ENCODE assay signal across 2 cellular contexts in the genomic region with DNA sequence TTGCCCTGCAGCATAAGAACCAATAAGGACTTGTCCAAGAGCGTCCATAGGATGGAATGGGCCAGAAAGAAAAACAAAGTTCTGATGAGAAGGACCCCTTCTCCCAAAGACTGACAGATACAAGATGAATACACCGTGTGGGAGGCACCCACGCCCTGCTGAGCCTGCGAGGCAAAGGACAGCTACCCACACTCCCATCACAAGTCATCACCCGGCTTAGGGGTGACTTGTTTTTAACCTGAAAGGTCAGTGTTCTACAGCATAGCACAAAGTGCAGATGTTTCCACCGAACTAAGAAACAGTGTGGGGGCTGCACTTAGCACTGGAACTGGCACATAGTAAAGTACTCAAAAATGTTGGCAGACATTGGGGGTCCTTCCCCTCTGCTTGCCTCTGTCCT.
A peak's percentile ranks its signal among the peaks of the same experiment; 100 is the strongest.
TF ChIP-seq lines count a peak whose summit lies in the region.

No MANE protein-coding gene starts in this region.

TF ChIP-seq in HEK293, 187 proteins besides CTCF, POLR2A, EP300 and RAD21:
- TF ChIP-seq SALL2 (tag by site-specific recombination; IDR thresholded peaks at IDR 0.05; ENCODE audit: borderline replicate concordance): no peak
- TF ChIP-seq ZNF571 (tag by site-specific recombination; IDR thresholded peaks at IDR 0.05): no peak
- TF ChIP-seq ZNF530 (tag by site-specific recombination; IDR thresholded peaks at IDR 0.05; ENCODE audit: low read depth): no peak
- TF ChIP-seq, protein P1, sequence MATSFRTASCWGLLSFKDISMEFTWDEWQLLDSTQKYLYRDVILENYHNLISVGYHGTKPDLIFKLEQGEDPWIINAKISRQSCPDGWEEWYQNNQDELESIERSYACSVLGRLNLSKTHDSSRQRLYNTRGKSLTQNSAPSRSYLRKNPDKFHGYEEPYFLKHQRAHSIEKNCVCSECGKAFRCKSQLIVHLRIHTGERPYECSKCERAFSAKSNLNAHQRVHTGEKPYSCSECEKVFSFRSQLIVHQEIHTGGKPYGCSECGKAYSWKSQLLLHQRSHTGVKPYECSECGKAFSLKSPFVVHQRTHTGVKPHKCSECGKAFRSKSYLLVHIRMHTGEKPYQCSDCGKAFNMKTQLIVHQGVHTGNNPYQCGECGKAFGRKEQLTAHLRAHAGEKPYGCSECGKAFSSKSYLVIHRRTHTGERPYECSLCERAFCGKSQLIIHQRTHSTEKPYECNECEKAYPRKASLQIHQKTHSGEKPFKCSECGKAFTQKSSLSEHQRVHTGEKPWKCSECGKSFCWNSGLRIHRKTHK (tag by site-specific recombination; IDR thresholded peaks at IDR 0.05): no peak
- 0 out of 2 replicates have a peak, but pooled peaks have one; percentile 24 for TF ChIP-seq EGR2 (tag by site-specific recombination; IDR thresholded peaks at IDR 0.05; ENCODE audit: low read depth)
- TF ChIP-seq ZFHX2 (tag by site-specific recombination; conservative IDR thresholded peaks at IDR 0.05): 0 out of 2 replicates have a peak, but pooled peaks have one; percentile 24
- TF ChIP-seq, protein P2, sequence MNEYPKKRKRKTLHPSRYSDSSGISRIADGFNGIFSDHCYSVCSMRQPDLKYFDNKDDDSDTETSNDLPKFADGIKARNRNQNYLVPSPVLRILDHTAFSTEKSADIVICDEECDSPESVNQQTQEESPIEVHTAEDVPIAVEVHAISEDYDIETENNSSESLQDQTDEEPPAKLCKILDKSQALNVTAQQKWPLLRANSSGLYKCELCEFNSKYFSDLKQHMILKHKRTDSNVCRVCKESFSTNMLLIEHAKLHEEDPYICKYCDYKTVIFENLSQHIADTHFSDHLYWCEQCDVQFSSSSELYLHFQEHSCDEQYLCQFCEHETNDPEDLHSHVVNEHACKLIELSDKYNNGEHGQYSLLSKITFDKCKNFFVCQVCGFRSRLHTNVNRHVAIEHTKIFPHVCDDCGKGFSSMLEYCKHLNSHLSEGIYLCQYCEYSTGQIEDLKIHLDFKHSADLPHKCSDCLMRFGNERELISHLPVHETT (tag by site-specific recombination; IDR thresholded peaks at IDR 0.05): no peak
- no peak for TF ChIP-seq ZNF529 (tag by site-specific recombination; IDR thresholded peaks at IDR 0.05; ENCODE audit: insufficient replicate concordance)
- no peak for TF ChIP-seq ZNF677 (tag by site-specific recombination; IDR thresholded peaks at IDR 0.05)
- no peak for TF ChIP-seq ZNF426 (tag by site-specific recombination; IDR thresholded peaks at IDR 0.05)
- TF ChIP-seq, protein P3, sequence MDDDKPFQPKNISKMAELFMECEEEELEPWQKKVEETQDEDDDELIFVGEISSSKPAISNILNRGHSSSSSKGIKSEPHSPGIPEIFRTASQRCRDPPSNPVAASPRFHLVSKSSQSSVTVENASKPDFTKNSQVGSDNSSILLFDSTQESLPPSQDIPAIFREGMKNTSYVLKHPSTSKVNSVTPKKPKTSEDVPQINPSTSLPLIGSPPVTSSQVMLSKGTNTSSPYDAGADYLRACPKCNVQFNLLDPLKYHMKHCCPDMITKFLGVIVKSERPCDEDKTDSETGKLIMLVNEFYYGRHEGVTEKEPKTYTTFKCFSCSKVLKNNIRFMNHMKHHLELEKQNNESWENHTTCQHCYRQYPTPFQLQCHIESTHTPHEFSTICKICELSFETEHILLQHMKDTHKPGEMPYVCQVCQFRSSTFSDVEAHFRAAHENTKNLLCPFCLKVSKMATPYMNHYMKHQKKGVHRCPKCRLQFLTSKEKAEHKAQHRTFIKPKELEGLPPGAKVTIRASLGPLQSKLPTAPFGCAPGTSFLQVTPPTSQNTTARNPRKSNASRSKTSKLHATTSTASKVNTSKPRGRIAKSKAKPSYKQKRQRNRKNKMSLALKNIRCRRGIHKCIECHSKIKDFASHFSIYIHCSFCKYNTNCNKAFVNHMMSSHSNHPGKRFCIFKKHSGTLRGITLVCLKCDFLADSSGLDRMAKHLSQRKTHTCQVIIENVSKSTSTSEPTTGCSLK (tag by site-specific recombination; IDR thresholded peaks at IDR 0.05): no peak

TF ChIP-seq in GM12878, 131 proteins besides CTCF, POLR2A, EP300 and RAD21:
- TF ChIP-seq CREM (IDR thresholded peaks at IDR 0.05; ENCODE audit: low read depth) (no peak), EGR1 (IDR thresholded peaks at IDR 0.05; ENCODE audit: borderline replicate concordance in 1 of 2, low read depth in 2 of 2, low read length in 2 of 2) (0 out of 3 replicates have a peak, but pooled peaks of 1 of the 2 experiments have one; percentile 18), POLR2AphosphoS5 (IDR thresholded peaks at IDR 0.05; ENCODE audit: low read length) (0 out of 2 replicates have a peak, but pooled peaks have one; percentile 17)
- TF ChIP-seq, protein P4, sequence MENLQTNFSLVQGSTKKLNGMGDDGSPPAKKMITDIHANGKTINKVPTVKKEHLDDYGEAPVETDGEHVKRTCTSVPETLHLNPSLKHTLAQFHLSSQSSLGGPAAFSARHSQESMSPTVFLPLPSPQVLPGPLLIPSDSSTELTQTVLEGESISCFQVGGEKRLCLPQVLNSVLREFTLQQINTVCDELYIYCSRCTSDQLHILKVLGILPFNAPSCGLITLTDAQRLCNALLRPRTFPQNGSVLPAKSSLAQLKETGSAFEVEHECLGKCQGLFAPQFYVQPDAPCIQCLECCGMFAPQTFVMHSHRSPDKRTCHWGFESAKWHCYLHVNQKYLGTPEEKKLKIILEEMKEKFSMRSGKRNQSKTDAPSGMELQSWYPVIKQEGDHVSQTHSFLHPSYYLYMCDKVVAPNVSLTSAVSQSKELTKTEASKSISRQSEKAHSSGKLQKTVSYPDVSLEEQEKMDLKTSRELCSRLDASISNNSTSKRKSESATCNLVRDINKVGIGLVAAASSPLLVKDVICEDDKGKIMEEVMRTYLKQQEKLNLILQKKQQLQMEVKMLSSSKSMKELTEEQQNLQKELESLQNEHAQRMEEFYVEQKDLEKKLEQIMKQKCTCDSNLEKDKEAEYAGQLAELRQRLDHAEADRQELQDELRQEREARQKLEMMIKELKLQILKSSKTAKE (IDR thresholded peaks at IDR 0.05; ENCODE audit: low read depth, poor library complexity, severe bottlenecking): no peak
